ENCODE assay signal across 29 cellular contexts in genomic region chr1:83827731-83828130, GRCh38.
"Had no signal": no experiment of that assay in that cellular context is flagged by ENCODE, and none has a peak within 500 bp of the region (broad histone marks: within the 10 kb centered on the region; RNA-seq: fewer than 3 reads in every experiment).

No MANE protein-coding gene starts in this region.

- H3K4me3 ChIP-seq: breast epithelium, heart right ventricle, left lung, ovary, sigmoid colon, upper lobe of right lung had no signal

- H3K4me3 Mint-ChIP-seq: activated CD4-positive, alpha-beta memory T cell treated with anti-CD3 and anti-CD28 coated beads for 36 hours; activated CD4-positive, alpha-beta T cell treated with anti-CD3 and anti-CD28 coated beads, Interleukin-2, amount 10 ng/mL, durations not matched to agents 24 days and 14 days; activated T-cell treated with anti-CD3 and anti-CD28 coated beads, Interleukin-2, amount 50 U/mL, for 4 hours; activated T-helper 17 cell treated with anti-CD3 and anti-CD28 coated beads, Interleukin-2, amount 50 U/mL, for 72 hours; central memory CD8-positive, alpha-beta T cell; dendritic cell treated with granulocyte-macrophage colony-stimulating factor and Interleukin-4, amounts not matched to agents 40 ng/mL and 50 ng/mL, for 4 days; endodermal cell; nephron progenitor cell; stimulated activated effector memory CD8-positive, alpha-beta T cell treated with anti-CD3 and anti-CD28 coated beads, Interleukin-12 subunit alpha, Interleukin-12 subunit beta, amount 100 ng/mL, for 72 hours; stimulated activated naive CD8-positive, alpha-beta T cell treated with anti-CD3 and anti-CD28 coated beads, Interleukin-15, Interleukin-2, amounts not matched to agents 100 ng/mL and 50 ng/mL, for 24 hours; T-helper 1 cell treated with Interleukin-12 subunit alpha and Interleukin-12 subunit beta and Interleukin-4 antibody, amounts not matched to agents 30 μg/mL and 1 μg/mL, for 36 hours had no signal

- H3K27ac ChIP-seq: breast epithelium, foreskin keratinocyte, heart right ventricle, left lung, ovary, sigmoid colon, upper lobe of right lung had no signal

- H3K9me3 Mint-ChIP-seq: central memory CD8-positive, alpha-beta T cell; dendritic cell treated with granulocyte-macrophage colony-stimulating factor and Interleukin-4, amounts not matched to agents 40 ng/mL and 50 ng/mL, for 4 days; stimulated activated effector memory CD8-positive, alpha-beta T cell treated with anti-CD3 and anti-CD28 coated beads, Interleukin-12 subunit alpha, Interleukin-12 subunit beta, amount 100 ng/mL, for 72 hours; T-helper 1 cell treated with Interleukin-12 subunit alpha and Interleukin-12 subunit beta and Interleukin-4 antibody, amounts not matched to agents 30 μg/mL and 1 μg/mL, for 36 hours had no signal

- H3K4me1 Mint-ChIP-seq: activated CD4-positive, alpha-beta T cell treated with anti-CD3 and anti-CD28 coated beads, Interleukin-2, amount 10 ng/mL, durations not matched to agents 24 days and 14 days; activated T-helper 17 cell treated with anti-CD3 and anti-CD28 coated beads, Interleukin-2, amount 50 U/mL, for 72 hours; central memory CD8-positive, alpha-beta T cell; nephron progenitor cell; stimulated activated effector memory CD8-positive, alpha-beta T cell treated with anti-CD3 and anti-CD28 coated beads, Interleukin-12 subunit alpha, Interleukin-12 subunit beta, amount 100 ng/mL, for 72 hours had no signal

- H3K27me3 Mint-ChIP-seq: activated CD4-positive, alpha-beta memory T cell treated with anti-CD3 and anti-CD28 coated beads for 36 hours; activated CD4-positive, alpha-beta T cell treated with anti-CD3 and anti-CD28 coated beads, Interleukin-2, amount 10 ng/mL, durations not matched to agents 24 days and 14 days; dendritic cell treated with granulocyte-macrophage colony-stimulating factor and Interleukin-4, amounts not matched to agents 40 ng/mL and 50 ng/mL, for 4 days; progenitor cell of endocrine pancreas; stimulated activated naive CD8-positive, alpha-beta T cell treated with anti-CD3 and anti-CD28 coated beads, Interleukin-15, Interleukin-2, amounts not matched to agents 100 ng/mL and 50 ng/mL, for 24 hours had no signal

- DNase-seq: activated CD4-positive, alpha-beta memory T cell treated with anti-CD3 and anti-CD28 coated beads for 36 hours; activated CD4-positive, alpha-beta T cell treated with anti-CD3 and anti-CD28 coated beads, Interleukin-2, amount 10 ng/mL, durations not matched to agents 24 days and 14 days; activated CD4-positive, CD25-positive, alpha-beta regulatory T cell treated with anti-CD3 and anti-CD28 coated beads, Interleukin-2, amount 50 U/mL, for 72 hours; activated CD8-positive, alpha-beta memory T cell treated with anti-CD3 and anti-CD28 coated beads, Interleukin-2, amount 50 U/mL, for 4 hours; activated gamma-delta T cell treated with Interleukin-2 at 50 U/mL for 16 hours; activated naive CD4-positive, alpha-beta T cell treated with anti-CD3 and anti-CD28 coated beads, Interleukin-2, amount 50 U/mL, for 16 hours; activated T-cell treated with anti-CD3 and anti-CD28 coated beads, Interleukin-2, amount 50 U/mL, for 4 hours; amygdala; endodermal cell; foreskin keratinocyte; kidney glomerular epithelial cell; left lung; nephron progenitor cell; ovary; sigmoid colon; small intestine; stimulated activated CD4-positive, alpha-beta T cell treated with anti-CD3 and anti-CD28 coated beads, Interleukin-4, amount 100 ng/mL, for 24 hours; T-helper 9 cell; upper lobe of right lung had no signal

- H3K4me1 ChIP-seq: breast epithelium, foreskin keratinocyte, heart right ventricle, left lung, sigmoid colon, upper lobe of right lung had no signal

- H3K9me3 ChIP-seq: ovary, sigmoid colon, upper lobe of right lung had no signal

- H3K36me3 ChIP-seq: breast epithelium, heart right ventricle, left lung, ovary, sigmoid colon, upper lobe of right lung had no signal

- ATAC-seq: activated T-cell treated with anti-CD3 and anti-CD28 coated beads, Interleukin-2, amount 50 U/mL, for 4 hours; activated T-helper 17 cell treated with anti-CD3 and anti-CD28 coated beads, Interleukin-2, amount 50 U/mL, for 72 hours; esophagus mucosa; foreskin keratinocyte; left lung; stimulated activated effector memory CD8-positive, alpha-beta T cell treated with anti-CD3 and anti-CD28 coated beads, Interleukin-12 subunit alpha, Interleukin-12 subunit beta, amount 100 ng/mL, for 72 hours; upper lobe of right lung had no signal

- H3K27me3 ChIP-seq: breast epithelium, foreskin keratinocyte, heart right ventricle, left lung, ovary, sigmoid colon, upper lobe of right lung had no signal

- H3K36me3 Mint-ChIP-seq: activated CD4-positive, alpha-beta memory T cell treated with anti-CD3 and anti-CD28 coated beads for 36 hours; stimulated activated effector memory CD8-positive, alpha-beta T cell treated with anti-CD3 and anti-CD28 coated beads, Interleukin-12 subunit alpha, Interleukin-12 subunit beta, amount 100 ng/mL, for 72 hours had no signal

- H3K27ac Mint-ChIP-seq: activated CD4-positive, alpha-beta memory T cell treated with anti-CD3 and anti-CD28 coated beads for 36 hours; activated CD4-positive, alpha-beta T cell treated with anti-CD3 and anti-CD28 coated beads, Interleukin-2, amount 10 ng/mL, durations not matched to agents 24 days and 14 days; activated T-helper 17 cell treated with anti-CD3 and anti-CD28 coated beads, Interleukin-2, amount 50 U/mL, for 72 hours; dendritic cell treated with granulocyte-macrophage colony-stimulating factor and Interleukin-4, amounts not matched to agents 40 ng/mL and 50 ng/mL, for 4 days; endodermal cell; nephron progenitor cell; progenitor cell of endocrine pancreas; stimulated activated effector memory CD8-positive, alpha-beta T cell treated with anti-CD3 and anti-CD28 coated beads, Interleukin-12 subunit alpha, Interleukin-12 subunit beta, amount 100 ng/mL, for 72 hours; stimulated activated naive CD8-positive, alpha-beta T cell treated with anti-CD3 and anti-CD28 coated beads, Interleukin-15, Interleukin-2, amounts not matched to agents 100 ng/mL and 50 ng/mL, for 24 hours; T-helper 1 cell treated with Interleukin-12 subunit alpha and Interleukin-12 subunit beta and Interleukin-4 antibody, amounts not matched to agents 30 μg/mL and 1 μg/mL, for 36 hours had no signal
